In genomic region chr19:6393982-6394412, GRCh38 we compare ENCODE assay signal across 5 cellular contexts. TPM values are rescaled to one million over a fixed set of nuclear protein-coding genes. Genes with fewer than 3 reads are reported as not detected.
DNase-seq lines count a peak whose midpoint lies in the region; ATAC-seq and TF ChIP-seq lines count a peak whose summit lies in the region.

No MANE protein-coding gene starts in this region.

- H3K4me3 Mint-ChIP-seq in IgD-negative memory B cell (peak overlapping the region; percentile 95 to 100 (median 98)), neural crest cell (peak overlapping the region; percentile 97)
- H3K4me3 Mint-ChIP-seq in activated naive CD8-positive, alpha-beta T cell, result peak overlapping the region; percentile 95

- H3K36me3 ChIP-seq in mucosa of descending colon (ENCODE audit: low read depth), result peaks cover 6% of the 10 kb centered on the region

- peaks cover 5% of the 10 kb centered on the region for H3K36me3 Mint-ChIP-seq in IgD-negative memory B cell
- peaks cover 5% of the 10 kb centered on the region for H3K36me3 Mint-ChIP-seq in activated naive CD8-positive, alpha-beta T cell
- H3K36me3 Mint-ChIP-seq in neural crest cell (ENCODE audit: low read depth), result peaks cover 4% of the 10 kb centered on the region

- TF ChIP-seq CTCF in neural crest cell (conservative IDR thresholded peaks at IDR 0.05) (no peak), mucosa of descending colon (IDR thresholded peaks at IDR 0.05) (no peak)

- intact Hi-C loops in mucosa of descending colon (cut with DNase I, micrococcal nuclease), result no loop called here

- H3K9me3 ChIP-seq in mucosa of descending colon, result no peaks in the 10 kb centered on the region

- H3K4me1 ChIP-seq in mucosa of descending colon (ENCODE audit: low read depth), result peaks cover 17% of the 10 kb centered on the region

- no peak for ATAC-seq in HG02840 (IDR thresholded peaks at IDR 0.05; ENCODE audit: low FRiP score, unreplicated experiment)
- ATAC-seq in mucosa of descending colon, result no peak

- DNase-seq in neural crest cell (ENCODE audit: low read depth, low spot score), result no peak
- no peak for DNase-seq in mucosa of descending colon

- no peaks in the 10 kb centered on the region for H3K27me3 Mint-ChIP-seq in IgD-negative memory B cell
- no peaks in the 10 kb centered on the region for H3K27me3 Mint-ChIP-seq in activated naive CD8-positive, alpha-beta T cell
- H3K27me3 Mint-ChIP-seq in neural crest cell (ENCODE audit: low read depth), result no peaks in the 10 kb centered on the region

- H3K9me3 Mint-ChIP-seq in IgD-negative memory B cell, result no peaks in the 10 kb centered on the region
- H3K9me3 Mint-ChIP-seq in activated naive CD8-positive, alpha-beta T cell (ENCODE audit: low read depth), result no peaks in the 10 kb centered on the region
- no peaks in the 10 kb centered on the region for H3K9me3 Mint-ChIP-seq in neural crest cell

- H3K27ac Mint-ChIP-seq in IgD-negative memory B cell, result peak overlapping the region; percentile 97 to 100 (median 99)
- peak overlapping the region; percentile 93 for H3K27ac Mint-ChIP-seq in activated naive CD8-positive, alpha-beta T cell
- H3K27ac Mint-ChIP-seq in neural crest cell (ENCODE audit: unreplicated experiment), result peak overlapping the region; percentile 98

- H3K4me3 ChIP-seq in mucosa of descending colon, result no peak overlapping the region

- H3K4me1 Mint-ChIP-seq in IgD-negative memory B cell (peaks cover 14 to 22% (median 16%) of the 10 kb centered on the region in 3 donors), neural crest cell (peaks cover 30% of the 10 kb centered on the region)
- H3K4me1 Mint-ChIP-seq in activated naive CD8-positive, alpha-beta T cell (ENCODE audit: low read depth), result peaks cover 20% of the 10 kb centered on the region

RNA-seq across cellular contexts. Expression of gene GTF2F1, which starts 1.0 kb away (rescaled TPM):
- 25.4 TPM for polyA plus RNA-seq in IgD-negative memory B cell
- total RNA-seq in neural crest cell (65.9 and 70.3 TPM in 2 replicates), mucosa of descending colon (10 to 100 TPM; 51.1 to 63.1 (median 59.1) TPM)

RNA-seq across cellular contexts. Expression of gene PSPN, which starts 18.3 kb away (rescaled TPM):
- polyA plus RNA-seq in IgD-negative memory B cell, result 0.65 TPM
- total RNA-seq in neural crest cell (4.1 and 4.4 TPM in 2 replicates), mucosa of descending colon (1 to 10 TPM; 2.0 to 2.8 (median 2.5) TPM)

RNA-seq across cellular contexts. Expression of gene ALKBH7, which starts 21.4 kb away (rescaled TPM):
- polyA plus RNA-seq in IgD-negative memory B cell, result 96.4 TPM
- total RNA-seq in neural crest cell (66.4 and 68.8 TPM in 2 replicates), mucosa of descending colon (100 to 1,000 TPM in 2 of 3 donors, 10 to 100 TPM in 1; 87.5 to 173 (median 110) TPM)

RNA-seq across cellular contexts. Expression of gene KHSRP, which starts 30.6 kb away (rescaled TPM):
- polyA plus RNA-seq in IgD-negative memory B cell, result 18.7 TPM
- total RNA-seq in neural crest cell (678 and 690 TPM in 2 replicates), mucosa of descending colon (100 to 1,000 TPM; 187 to 241 (median 236) TPM)

RNA-seq across cellular contexts. Expression of gene CLPP, which starts 32.7 kb away (rescaled TPM):
- polyA plus RNA-seq in IgD-negative memory B cell, result 103 TPM
- 86.3 and 93.0 TPM in 2 replicates for total RNA-seq in neural crest cell
- 10 to 100 TPM; 54.9 to 67.2 (median 61.1) TPM for total RNA-seq in mucosa of descending colon
